In genomic region chr17:45291170-45291805, GRCh38 we compare ENCODE assay signal across 11 cellular contexts. TPM values are rescaled to one million over a fixed set of nuclear protein-coding genes. Genes with fewer than 3 reads are reported as not detected.
DNase-seq lines count a peak whose midpoint lies in the region; ATAC-seq, FAIRE-seq and TF ChIP-seq lines count a peak whose summit lies in the region.
"Had no signal": no experiment of that assay in that cellular context is flagged by ENCODE, and none has a peak within 500 bp of the region (broad histone marks: within the 10 kb centered on the region; RNA-seq: fewer than 3 reads in every experiment).

No MANE protein-coding gene starts in this region.

- H4K5ac ChIP-seq in IMR-90 (ENCODE audit: low read depth, low read length), result no peak overlapping the region

- H2AFZ ChIP-seq in IMR-90 (replicated peaks; ENCODE audit: low read length, poor library complexity), result no peak overlapping the region

- peak overlapping the region in 8 of 11 experiments; percentile 4 to 73 (median 46); a peak in 10 of 22 replicates for H3K9ac ChIP-seq in BLaER1 treated with 17β-estradiol and CSF1 and Interleukin-3, amounts not matched to agents 10 nM and 100 nM
- no peak overlapping the region for H3K9ac ChIP-seq in IMR-90 (ENCODE audit: low read depth, low read length)

- WGBS in IMR-90 (ENCODE audit: extremely low coverage in 2 of 2, insufficient read length in 1 of 2), 2 experiments, result no CpG with 5 or more reads among the region's 5 CpGs
- 55 to 71% (median 64%) methylated on average over 5 of the region's 5 CpGs for WGBS in small intestine, 3 donors

- H4K8ac ChIP-seq in IMR-90 (ENCODE audit: low read depth in 2 of 2, low read length in 2 of 2), result no peak overlapping the region

- peak overlapping the region; percentile 24 to 81 (median 67); a peak in 19 of 22 replicates for H3K27ac ChIP-seq in BLaER1 treated with 17β-estradiol and CSF1 and Interleukin-3, amounts not matched to agents 10 nM and 100 nM
- no peak overlapping the region for H3K27ac ChIP-seq in IMR-90 (ENCODE audit: insufficient read depth, low read length)
- peak overlapping the region; percentile 36 to 81 for H3K27ac ChIP-seq in ascending aorta
- H3K27ac ChIP-seq in small intestine (ENCODE audit: low read depth in 1 of 2, low read length in 1 of 2), result peak overlapping the region in 1 of 2 donors; percentile 6

- ATAC-seq in IMR-90 (ENCODE audit: low read depth), result no peak
- ATAC-seq in naive B cell (ENCODE audit: low read depth in 2 of 2), result peak; percentile 14 to 18
- no peak for ATAC-seq in GM21381 (IDR thresholded peaks at IDR 0.05; ENCODE audit: unreplicated experiment)
- ATAC-seq: SK-N-SH treated with all-trans-retinoic acid at 6 μM for 48 hours had no signal

- POLR2A ChIA-PET in IMR-90 (lab: Charles Lee; ENCODE audit: unreplicated experiment), result no interaction called here

- TF ChIP-seq POLR2A in IMR-90 (IDR thresholded peaks at IDR 0.05; ENCODE audit: low read depth, low read length), result no peak

- peak overlapping the region; percentile 75 to 97 (median 92) for H3K4me2 ChIP-seq in BLaER1 treated with 17β-estradiol and CSF1 and Interleukin-3, amounts not matched to agents 10 nM and 100 nM
- no peak overlapping the region for H3K4me2 ChIP-seq in IMR-90 (ENCODE audit: low read depth, low read length)

- FAIRE-seq in small intestine (lab: Jason Lieb, UNC), result no peak

- BruUV-seq in IMR-90 (replicated peaks; lab: Mats Ljungman, UMichigan), result no TSS peak

- peak overlapping the region; percentile 14; the same call in 1 of the 2 replicates for H2AK5ac ChIP-seq in IMR-90 (ENCODE audit: low read depth, low read length)

- intact Hi-C loops in IMR-90 (cut with micrococcal nuclease) (loop anchor here (5.0 kb wide), 1 partner anchor 96 kb away; no protein-coding TSS in a partner anchor), ascending aorta (cut with DNase I) (loop anchor here (5.0 kb wide), 1 partner anchor 81 kb away; no protein-coding TSS in a partner anchor)

- H3K36me3 ChIP-seq in BLaER1 treated with 17β-estradiol and CSF1 and Interleukin-3, amounts not matched to agents 10 nM and 100 nM, result peaks cover 31 to 77% (median 42%) of the 10 kb centered on the region in 11 experiments
- H3K36me3 ChIP-seq in IMR-90 (ENCODE audit: control insufficient read depth, insufficient read depth, low read length), result peaks cover 39% of the 10 kb centered on the region
- peaks cover 13 to 24% of the 10 kb centered on the region in 2 donors for H3K36me3 ChIP-seq in ascending aorta
- H3K36me3 ChIP-seq in small intestine (ENCODE audit: control insufficient read depth in 2 of 2, insufficient read depth in 2 of 2, low read length in 2 of 2), result peaks cover 9 to 14% of the 10 kb centered on the region in 2 donors

- H3K4ac ChIP-seq in IMR-90 (ENCODE audit: low read depth, low read length), result no peak overlapping the region

- peak overlapping the region in 5 of 6 donors; percentile 29 to 86 (median 79) for H3K27ac Mint-ChIP-seq in naive B cell

- H3K23ac ChIP-seq in IMR-90 (ENCODE audit: low read depth, low read length), result 0 out of 2 replicates have a peak overlapping the region, but pooled peaks have one; percentile 2

- in situ Hi-C loops in IMR-90 (cut with MboI; ENCODE audit: low sequenced_read_pairs) (no loop called here), GM13977 (cut with MboI; ENCODE audit: low pct_unique_long_range_greater_than_20kb, low sequenced_read_pairs, unreplicated experiment) (no loop called here)

- H2AK9ac ChIP-seq in IMR-90 (replicated peaks; ENCODE audit: low read depth, low read length, poor library complexity), result no peak overlapping the region

- no peak overlapping the region for H4K91ac ChIP-seq in IMR-90 (ENCODE audit: insufficient read depth, low read depth, low read length)

- peaks cover 5 to 22% of the 10 kb centered on the region in 2 donors for H3K36me3 Mint-ChIP-seq in naive B cell

- H3K9me3 ChIP-seq in BLaER1 treated with 17β-estradiol and CSF1 and Interleukin-3, amounts not matched to agents 10 nM and 100 nM (replicated peaks in 1 of 11), result no peaks in the 10 kb centered on the region
- no peaks in the 10 kb centered on the region for H3K9me3 ChIP-seq in IMR-90 (ENCODE audit: control insufficient read depth, insufficient read depth, low read length)
- H3K9me3 ChIP-seq in ascending aorta, result no peaks in the 10 kb centered on the region
- no peaks in the 10 kb centered on the region for H3K9me3 ChIP-seq in small intestine (ENCODE audit: control insufficient read depth, low read depth)

- CTCF ChIA-PET in IMR-90 (lab: Yijun Ruan, JAX), result no interaction called here

- H3K4me1 Mint-ChIP-seq in naive B cell, result peaks cover 49 to 61% (median 60%) of the 10 kb centered on the region in 3 donors

- dilution Hi-C loops in IMR-90 (cut with HindIII; ENCODE audit: low sequenced_read_pairs, unreplicated experiment), result no loop called here

- H4K20me1 ChIP-seq in BLaER1 treated with 17β-estradiol and CSF1 and Interleukin-3, amounts not matched to agents 10 nM and 100 nM, result peaks cover 0 to 95% (median 76%) of the 10 kb centered on the region in 11 experiments; a peak in 20 of 22 replicates
- H4K20me1 ChIP-seq in IMR-90 (ENCODE audit: insufficient read depth, low read length), result peaks cover 67% of the 10 kb centered on the region

- H2BK5ac ChIP-seq in IMR-90 (ENCODE audit: low read depth, low read length, poor library complexity, severe bottlenecking), result no peak overlapping the region

- no peak overlapping the region for H2BK120ac ChIP-seq in IMR-90 (ENCODE audit: low read depth, low read length)

- TF ChIP-seq CTCF in IMR-90 (conservative IDR thresholded peaks at IDR 0.05; ENCODE audit: low read depth, low read length), result no peak
- TF ChIP-seq CTCF in ascending aorta (IDR thresholded peaks at IDR 0.05), result no peak
- TF ChIP-seq CTCF in GM13977 (IDR thresholded peaks at IDR 0.05; ENCODE audit: extremely low read depth, insufficient read depth, missing control alignments), result no peak

- H3K14ac ChIP-seq in IMR-90 (replicated peaks; ENCODE audit: low read depth, low read length), result no peak overlapping the region

- TF ChIP-seq RAD21 in IMR-90 (IDR thresholded peaks at IDR 0.05; ENCODE audit: low read length), result no peak

- peaks cover 87 to 95% (median 90%) of the 10 kb centered on the region in 10 experiments for H3K4me1 ChIP-seq in BLaER1 treated with 17β-estradiol and CSF1 and Interleukin-3, amounts not matched to agents 10 nM and 100 nM
- H3K4me1 ChIP-seq in IMR-90 (ENCODE audit: control insufficient read depth, insufficient read depth, low read length), result peaks cover 37% of the 10 kb centered on the region
- H3K4me1 ChIP-seq in ascending aorta, result peaks cover 26 to 53% of the 10 kb centered on the region in 2 donors
- peaks cover 37 to 41% of the 10 kb centered on the region in 2 donors for H3K4me1 ChIP-seq in small intestine (ENCODE audit: control insufficient read depth in 2 of 2, insufficient read depth in 1 of 2, low read depth in 1 of 2, low read length in 1 of 2)

- H3K27me3 ChIP-seq in BLaER1 treated with 17β-estradiol and CSF1 and Interleukin-3, amounts not matched to agents 10 nM and 100 nM, result no peaks in the 10 kb centered on the region
- H3K27me3 ChIP-seq in IMR-90 (ENCODE audit: control insufficient read depth, insufficient read depth, low read length), result no peaks in the 10 kb centered on the region
- no peaks in the 10 kb centered on the region for H3K27me3 ChIP-seq in ascending aorta
- H3K27me3 ChIP-seq in small intestine (ENCODE audit: control insufficient read depth in 2 of 2, insufficient read depth in 2 of 2, low read length in 2 of 2), result no peaks in the 10 kb centered on the region

- no peak overlapping the region for H3K18ac ChIP-seq in IMR-90 (ENCODE audit: low read depth, low read length)

- H3K56ac ChIP-seq in IMR-90 (ENCODE audit: extremely low read depth, insufficient read depth, low read length), result no peak overlapping the region

- H3K4me3 ChIP-seq in BLaER1 treated with 17β-estradiol and CSF1 and Interleukin-3, amounts not matched to agents 10 nM and 100 nM, result no peak overlapping the region
- H3K4me3 ChIP-seq in IMR-90 (ENCODE audit: insufficient read depth, low read depth, low read length) (no peak overlapping the region), ascending aorta (no peak overlapping the region), small intestine (ENCODE audit: low read depth in 1 of 2, low read length in 2 of 2) (no peak overlapping the region)

- H3K9me1 ChIP-seq in IMR-90 (ENCODE audit: insufficient read depth, low read length), result peaks cover 43% of the 10 kb centered on the region

- no peaks in the 10 kb centered on the region for H3K27me3 Mint-ChIP-seq in naive B cell

- no peaks in the 10 kb centered on the region for H3K9me3 Mint-ChIP-seq in naive B cell

- no peak overlapping the region for H2BK20ac ChIP-seq in IMR-90 (ENCODE audit: low read depth, low read length)

- peaks cover 35 to 73% of the 10 kb centered on the region in 2 experiments for H3K79me1 ChIP-seq in IMR-90 (ENCODE audit: low read depth in 1 of 2, low read length in 2 of 2)

- no peak overlapping the region for H2BK15ac ChIP-seq in IMR-90 (ENCODE audit: low read depth, low read length)

- DNase-seq in IMR-90 (no peak), ascending aorta (ENCODE audit: low spot score in 2 of 2) (no peak), naive B cell (no peak), small intestine (no peak), GM13977 (ENCODE audit: low spot score) (no peak), NCI-H146 treated with DMSO at 0.1 percent for 48 hours (lab: John Stamatoyannopoulos, UW; ENCODE audit: unreplicated experiment) (no peak)
- DNase-seq: NCI-H1048 had no signal

- peak overlapping the region in 5 of 8 donors; percentile 7 to 57 (median 41) for H3K4me3 Mint-ChIP-seq in naive B cell

TF ChIP-seq in IMR-90, 13 proteins besides CTCF, POLR2A, EP300 and RAD21 (continues in another document):
- TF ChIP-seq RFX5 (IDR thresholded peaks at IDR 0.05; ENCODE audit: low read depth, low read length) (no peak), FOS (IDR thresholded peaks at IDR 0.05; ENCODE audit: low read depth, low read length) (no peak), MXI1 (IDR thresholded peaks at IDR 0.05; ENCODE audit: borderline replicate concordance, low read depth, low read length) (no peak), MAFK (IDR thresholded peaks at IDR 0.05; ENCODE audit: low read depth, low read length) (no peak)

RNA-seq across cellular contexts. Expression of gene MAP3K14, which starts 25.5 kb away (rescaled TPM):
- total RNA-seq in IMR-90 (2012; rRNA removed), result 3.6 and 4.1 TPM in 2 replicates
- 19.9 and 21.7 TPM in 2 replicates for polyA plus RNA-seq in IMR-90 (2012; rRNA removed)
- 11.1 and 15.2 TPM in 2 replicates for polyA plus RNA-seq in IMR-90 (2012; cell fraction: cytosol; rRNA removed)
- polyA plus RNA-seq in IMR-90 (2012; cell fraction: nucleus; rRNA removed; ENCODE audit: low replicate concordance), result 52.0 and 95.3 TPM in 2 replicates
- total RNA-seq in ascending aorta, result 7.7 TPM
- 10 to 100 TPM; 13.3 to 38.9 (median 19.1) TPM for polyA plus RNA-seq in naive B cell (ENCODE audit: low read depth in 6 of 6)
- 10 to 100 TPM; 10.8 to 19.2 (median 11.3) TPM for polyA plus RNA-seq in small intestine

RNA-seq across cellular contexts. Expression of gene SPATA32, which starts 29.4 kb away (rescaled TPM):
- total RNA-seq in IMR-90 (2012; rRNA removed) (under 0.01 and 0.18 TPM in 2 replicates), ascending aorta (not detected)
- polyA plus RNA-seq in IMR-90 (2012; rRNA removed) (not detected in 2 replicates), naive B cell (ENCODE audit: low read depth in 6 of 6) (1 to 10 TPM in 1 of 6 donors, under 1 TPM in 4, not detected in 1; 0.16 to 4.6 (median 0.31) TPM), small intestine (under 1 TPM in 1 of 3 donors, not detected in 2; 0.04 TPM)
- polyA plus RNA-seq in IMR-90 (2012; cell fraction: cytosol; rRNA removed), result not detected in 2 replicates
- polyA plus RNA-seq in IMR-90 (2012; cell fraction: nucleus; rRNA removed; ENCODE audit: low replicate concordance), result 0.09 TPM in 1 of 2 replicates, not detected in the other
- total RNA-seq: Daoy had no signal

Comparison
In these comparisons a context has a peak if more than half of its experiments do, and no peak if none do; other contexts are left out.
1. ATAC-seq: peak in naive B cell (2 of 2); none in IMR-90 (single experiment) and GM21381 (single experiment).